ENCODE assay signal across 1 cellular context in the genomic region with DNA sequence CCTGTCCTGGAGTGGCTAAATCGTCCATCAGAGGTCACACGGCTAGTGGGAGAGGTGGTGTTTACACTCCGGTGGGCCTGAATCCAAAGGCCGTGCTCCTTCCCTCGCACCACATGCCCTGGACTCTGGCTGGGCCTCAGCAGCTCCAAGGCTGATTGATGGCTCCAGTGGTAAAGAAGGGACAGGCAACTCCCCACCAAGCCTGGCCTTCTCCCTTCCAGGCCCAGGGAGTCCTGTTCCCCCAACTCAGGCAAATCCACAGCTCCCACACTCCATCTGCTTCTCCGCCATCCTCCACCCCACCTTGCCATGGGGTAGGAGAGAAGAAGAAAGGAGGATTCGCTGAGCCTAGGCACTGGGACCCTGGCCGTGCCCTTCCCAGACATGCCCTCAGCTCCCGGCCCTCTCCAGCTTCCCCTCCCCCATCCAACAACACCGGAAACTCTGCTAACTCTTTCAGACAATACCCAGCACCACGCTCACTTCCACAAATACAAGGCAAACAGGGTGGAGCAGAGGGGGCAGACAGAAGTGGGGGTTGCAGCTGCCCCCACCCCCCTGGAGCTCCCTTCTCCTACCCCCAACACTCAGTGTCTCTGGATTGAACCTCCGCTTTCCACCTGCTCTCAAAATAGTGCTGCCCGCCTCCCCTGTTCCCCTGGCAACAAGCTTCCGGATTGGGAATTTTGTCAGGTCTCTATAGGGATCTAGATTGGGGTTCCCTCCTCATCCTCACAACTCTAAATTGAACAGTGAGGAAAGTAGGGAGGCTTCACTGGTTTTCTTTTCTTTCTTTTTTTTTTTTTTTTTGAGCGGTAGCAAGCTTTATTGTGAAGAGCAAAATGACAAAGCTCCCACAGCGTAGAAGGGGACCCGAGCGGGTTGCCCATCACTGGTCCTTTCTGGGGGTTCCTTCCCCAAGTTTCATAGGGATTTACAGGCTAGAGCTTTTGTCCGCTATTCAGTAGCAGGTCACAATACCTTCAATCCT.
TF ChIP-seq lines count a peak whose summit lies in the region.

No MANE protein-coding gene starts in this region.

TF ChIP-seq in H1, 55 proteins besides CTCF, POLR2A, EP300 and RAD21:
- TF ChIP-seq SP1 (IDR thresholded peaks at IDR 0.05; ENCODE audit: low read depth, low read length) = no peak
- TF ChIP-seq MAX (IDR thresholded peaks at IDR 0.05) = no peak
- no peak for TF ChIP-seq SIN3A (conservative IDR thresholded peaks at IDR 0.05 in 1 of 2, IDR thresholded peaks at IDR 0.05 in 1 of 2; ENCODE audit: low read depth in 1 of 2, low read length in 2 of 2)
- no peak for TF ChIP-seq RNF2 (IDR thresholded peaks at IDR 0.05; ENCODE audit: borderline replicate concordance, low read depth, low read length, missing control alignments, poor library complexity, severe bottlenecking)
- TF ChIP-seq, protein P1, sequence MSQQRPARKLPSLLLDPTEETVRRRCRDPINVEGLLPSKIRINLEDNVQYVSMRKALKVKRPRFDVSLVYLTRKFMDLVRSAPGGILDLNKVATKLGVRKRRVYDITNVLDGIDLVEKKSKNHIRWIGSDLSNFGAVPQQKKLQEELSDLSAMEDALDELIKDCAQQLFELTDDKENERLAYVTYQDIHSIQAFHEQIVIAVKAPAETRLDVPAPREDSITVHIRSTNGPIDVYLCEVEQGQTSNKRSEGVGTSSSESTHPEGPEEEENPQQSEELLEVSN (IDR thresholded peaks at IDR 0.05) = no peak
- TF ChIP-seq CTBP2 (IDR thresholded peaks at IDR 0.05; ENCODE audit: borderline replicate concordance, insufficient read depth, insufficient read length, low read length) = no peak
- TF ChIP-seq, protein P2, sequence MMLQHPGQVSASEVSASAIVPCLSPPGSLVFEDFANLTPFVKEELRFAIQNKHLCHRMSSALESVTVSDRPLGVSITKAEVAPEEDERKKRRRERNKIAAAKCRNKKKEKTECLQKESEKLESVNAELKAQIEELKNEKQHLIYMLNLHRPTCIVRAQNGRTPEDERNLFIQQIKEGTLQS (IDR thresholded peaks at IDR 0.05; ENCODE audit: insufficient read depth, low read depth, low read length) = no peak
- no peak for TF ChIP-seq RBBP5 (IDR thresholded peaks at IDR 0.05; ENCODE audit: borderline replicate concordance, low read depth, low read length)
- TF ChIP-seq CEBPB (IDR thresholded peaks at IDR 0.05; ENCODE audit: low read depth, low read length) = no peak
- no peak for TF ChIP-seq SP2 (IDR thresholded peaks at IDR 0.05; ENCODE audit: low read length)
- no peak for TF ChIP-seq JUND (IDR thresholded peaks at IDR 0.05; ENCODE audit: low read length)
- no peak for TF ChIP-seq TBP (IDR thresholded peaks at IDR 0.05; ENCODE audit: low read depth, low read length)
- TF ChIP-seq, protein P3, sequence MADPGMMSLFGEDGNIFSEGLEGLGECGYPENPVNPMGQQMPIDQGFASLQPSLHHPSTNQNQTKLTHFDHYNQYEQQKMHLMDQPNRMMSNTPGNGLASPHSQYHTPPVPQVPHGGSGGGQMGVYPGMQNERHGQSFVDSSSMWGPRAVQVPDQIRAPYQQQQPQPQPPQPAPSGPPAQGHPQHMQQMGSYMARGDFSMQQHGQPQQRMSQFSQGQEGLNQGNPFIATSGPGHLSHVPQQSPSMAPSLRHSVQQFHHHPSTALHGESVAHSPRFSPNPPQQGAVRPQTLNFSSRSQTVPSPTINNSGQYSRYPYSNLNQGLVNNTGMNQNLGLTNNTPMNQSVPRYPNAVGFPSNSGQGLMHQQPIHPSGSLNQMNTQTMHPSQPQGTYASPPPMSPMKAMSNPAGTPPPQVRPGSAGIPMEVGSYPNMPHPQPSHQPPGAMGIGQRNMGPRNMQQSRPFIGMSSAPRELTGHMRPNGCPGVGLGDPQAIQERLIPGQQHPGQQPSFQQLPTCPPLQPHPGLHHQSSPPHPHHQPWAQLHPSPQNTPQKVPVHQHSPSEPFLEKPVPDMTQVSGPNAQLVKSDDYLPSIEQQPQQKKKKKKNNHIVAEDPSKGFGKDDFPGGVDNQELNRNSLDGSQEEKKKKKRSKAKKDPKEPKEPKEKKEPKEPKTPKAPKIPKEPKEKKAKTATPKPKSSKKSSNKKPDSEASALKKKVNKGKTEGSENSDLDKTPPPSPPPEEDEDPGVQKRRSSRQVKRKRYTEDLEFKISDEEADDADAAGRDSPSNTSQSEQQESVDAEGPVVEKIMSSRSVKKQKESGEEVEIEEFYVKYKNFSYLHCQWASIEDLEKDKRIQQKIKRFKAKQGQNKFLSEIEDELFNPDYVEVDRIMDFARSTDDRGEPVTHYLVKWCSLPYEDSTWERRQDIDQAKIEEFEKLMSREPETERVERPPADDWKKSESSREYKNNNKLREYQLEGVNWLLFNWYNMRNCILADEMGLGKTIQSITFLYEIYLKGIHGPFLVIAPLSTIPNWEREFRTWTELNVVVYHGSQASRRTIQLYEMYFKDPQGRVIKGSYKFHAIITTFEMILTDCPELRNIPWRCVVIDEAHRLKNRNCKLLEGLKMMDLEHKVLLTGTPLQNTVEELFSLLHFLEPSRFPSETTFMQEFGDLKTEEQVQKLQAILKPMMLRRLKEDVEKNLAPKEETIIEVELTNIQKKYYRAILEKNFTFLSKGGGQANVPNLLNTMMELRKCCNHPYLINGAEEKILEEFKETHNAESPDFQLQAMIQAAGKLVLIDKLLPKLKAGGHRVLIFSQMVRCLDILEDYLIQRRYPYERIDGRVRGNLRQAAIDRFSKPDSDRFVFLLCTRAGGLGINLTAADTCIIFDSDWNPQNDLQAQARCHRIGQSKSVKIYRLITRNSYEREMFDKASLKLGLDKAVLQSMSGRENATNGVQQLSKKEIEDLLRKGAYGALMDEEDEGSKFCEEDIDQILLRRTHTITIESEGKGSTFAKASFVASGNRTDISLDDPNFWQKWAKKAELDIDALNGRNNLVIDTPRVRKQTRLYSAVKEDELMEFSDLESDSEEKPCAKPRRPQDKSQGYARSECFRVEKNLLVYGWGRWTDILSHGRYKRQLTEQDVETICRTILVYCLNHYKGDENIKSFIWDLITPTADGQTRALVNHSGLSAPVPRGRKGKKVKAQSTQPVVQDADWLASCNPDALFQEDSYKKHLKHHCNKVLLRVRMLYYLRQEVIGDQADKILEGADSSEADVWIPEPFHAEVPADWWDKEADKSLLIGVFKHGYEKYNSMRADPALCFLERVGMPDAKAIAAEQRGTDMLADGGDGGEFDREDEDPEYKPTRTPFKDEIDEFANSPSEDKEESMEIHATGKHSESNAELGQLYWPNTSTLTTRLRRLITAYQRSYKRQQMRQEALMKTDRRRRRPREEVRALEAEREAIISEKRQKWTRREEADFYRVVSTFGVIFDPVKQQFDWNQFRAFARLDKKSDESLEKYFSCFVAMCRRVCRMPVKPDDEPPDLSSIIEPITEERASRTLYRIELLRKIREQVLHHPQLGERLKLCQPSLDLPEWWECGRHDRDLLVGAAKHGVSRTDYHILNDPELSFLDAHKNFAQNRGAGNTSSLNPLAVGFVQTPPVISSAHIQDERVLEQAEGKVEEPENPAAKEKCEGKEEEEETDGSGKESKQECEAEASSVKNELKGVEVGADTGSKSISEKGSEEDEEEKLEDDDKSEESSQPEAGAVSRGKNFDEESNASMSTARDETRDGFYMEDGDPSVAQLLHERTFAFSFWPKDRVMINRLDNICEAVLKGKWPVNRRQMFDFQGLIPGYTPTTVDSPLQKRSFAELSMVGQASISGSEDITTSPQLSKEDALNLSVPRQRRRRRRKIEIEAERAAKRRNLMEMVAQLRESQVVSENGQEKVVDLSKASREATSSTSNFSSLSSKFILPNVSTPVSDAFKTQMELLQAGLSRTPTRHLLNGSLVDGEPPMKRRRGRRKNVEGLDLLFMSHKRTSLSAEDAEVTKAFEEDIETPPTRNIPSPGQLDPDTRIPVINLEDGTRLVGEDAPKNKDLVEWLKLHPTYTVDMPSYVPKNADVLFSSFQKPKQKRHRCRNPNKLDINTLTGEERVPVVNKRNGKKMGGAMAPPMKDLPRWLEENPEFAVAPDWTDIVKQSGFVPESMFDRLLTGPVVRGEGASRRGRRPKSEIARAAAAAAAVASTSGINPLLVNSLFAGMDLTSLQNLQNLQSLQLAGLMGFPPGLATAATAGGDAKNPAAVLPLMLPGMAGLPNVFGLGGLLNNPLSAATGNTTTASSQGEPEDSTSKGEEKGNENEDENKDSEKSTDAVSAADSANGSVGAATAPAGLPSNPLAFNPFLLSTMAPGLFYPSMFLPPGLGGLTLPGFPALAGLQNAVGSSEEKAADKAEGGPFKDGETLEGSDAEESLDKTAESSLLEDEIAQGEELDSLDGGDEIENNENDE (IDR thresholded peaks at IDR 0.05; ENCODE audit: insufficient replicate concordance, low read length) = no peak
TF ChIP-seq in H1: peak in this region for 0.
